Comparison of ENCODE assay signal across 24 cellular contexts in the genomic region with DNA sequence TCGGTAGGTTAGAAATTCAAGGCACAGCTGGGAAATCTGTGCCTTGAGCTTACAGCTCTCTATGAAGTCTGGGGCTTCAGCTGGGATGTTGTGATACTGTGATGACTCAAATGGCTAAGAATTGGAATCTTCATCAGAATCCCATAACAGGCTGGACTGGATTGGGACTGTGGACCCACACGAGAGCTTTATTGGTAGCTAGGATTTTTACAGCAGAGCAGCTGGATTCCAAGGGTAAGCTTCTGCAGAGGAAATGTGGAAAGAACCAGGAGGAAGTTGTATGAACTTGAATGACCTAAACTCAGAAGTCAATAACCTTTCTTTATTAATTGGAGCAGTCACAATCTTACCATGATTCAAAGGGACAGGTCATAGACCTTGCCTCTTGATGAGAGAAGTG.
A peak's percentile ranks its signal among the peaks of the same experiment; 100 is the strongest.
DNase-seq lines count a peak whose midpoint lies in the region; ATAC-seq, FAIRE-seq and TF ChIP-seq lines count a peak whose summit lies in the region.
"Had no signal": no experiment of that assay in that cellular context is flagged by ENCODE, and none has a peak within 500 bp of the region (broad histone marks: within the 10 kb centered on the region; RNA-seq: fewer than 3 reads in every experiment).

No MANE protein-coding gene starts in this region.

- peaks cover 8% of the 10 kb centered on the region for H3K4me1 Mint-ChIP-seq in astrocyte (ENCODE audit: low read depth, unreplicated experiment)
- H3K4me1 Mint-ChIP-seq: activated CD4-positive, alpha-beta T cell treated with anti-CD3 and anti-CD28 coated beads, Interleukin-2, amount 10 ng/mL, durations not matched to agents 24 days and 14 days; immature natural killer cell; neural progenitor cell; T-cell had no signal

- no peaks in the 10 kb centered on the region for H3K27me3 ChIP-seq in liver (ENCODE audit: control insufficient read depth in 4 of 4, insufficient read depth in 4 of 4, low read length in 3 of 4)
- no peaks in the 10 kb centered on the region; a peak in 1 of 5 replicates for H3K27me3 ChIP-seq in HepG2 (ENCODE audit: control insufficient read depth in 1 of 2, insufficient read depth in 2 of 2, low read length in 2 of 2)
- peaks cover 3% of the 10 kb centered on the region for H3K27me3 ChIP-seq in astrocyte (ENCODE audit: insufficient read depth, low read length)
- no peaks in the 10 kb centered on the region for H3K27me3 ChIP-seq in foreskin keratinocyte
- H3K27me3 ChIP-seq in heart left ventricle: no peaks in the 10 kb centered on the region
- H3K27me3 ChIP-seq: BLaER1 treated with 17β-estradiol and CSF1 and Interleukin-3, amounts not matched to agents 10 nM and 100 nM; esophagus muscularis mucosa; neural progenitor cell; sigmoid colon; upper lobe of left lung had no signal

- no peaks in the 10 kb centered on the region for H4K20me1 ChIP-seq in HepG2 (ENCODE audit: insufficient read depth, low read length)
- H4K20me1 ChIP-seq in astrocyte (ENCODE audit: insufficient read depth, low read length): no peaks in the 10 kb centered on the region
- H4K20me1 ChIP-seq: BLaER1 treated with 17β-estradiol and CSF1 and Interleukin-3, amounts not matched to agents 10 nM and 100 nM had no signal

- no peak overlapping the region for H3K4me3 ChIP-seq in liver (ENCODE audit: low read depth in 1 of 3, low read length in 3 of 3)
- no peak overlapping the region for H3K4me3 ChIP-seq in HepG2 (replicated peaks in 1 of 3; ENCODE audit: insufficient read depth in 1 of 3, low read depth in 2 of 3, low read length in 3 of 3)
- no peak overlapping the region for H3K4me3 ChIP-seq in astrocyte (ENCODE audit: insufficient read depth, low read depth, low read length)
- no peak overlapping the region for H3K4me3 ChIP-seq in heart left ventricle
- H3K4me3 ChIP-seq: BLaER1 treated with 17β-estradiol and CSF1 and Interleukin-3, amounts not matched to agents 10 nM and 100 nM; esophagus muscularis mucosa; K562; neural progenitor cell; sigmoid colon; upper lobe of left lung had no signal

- WGBS in liver: 77% methylated on average over 2 of the region's 2 CpGs
- WGBS in HepG2 (ENCODE audit: low lambda C conversion rate): 18% methylated on average over 2 of the region's 2 CpGs
- WGBS in heart left ventricle, 4 donors: 74 to 81% (median 77%) methylated on average over 2 of the region's 2 CpGs

- H3K36me3 ChIP-seq in liver (ENCODE audit: control insufficient read depth in 4 of 4, insufficient read depth in 3 of 4, low read depth in 1 of 4, low read length in 3 of 4): no peaks in the 10 kb centered on the region
- H3K36me3 ChIP-seq in HepG2 (replicated peaks in 1 of 2; ENCODE audit: control insufficient read depth in 1 of 2, insufficient read depth in 2 of 2, low read length in 2 of 2): no peaks in the 10 kb centered on the region
- H3K36me3 ChIP-seq in astrocyte (ENCODE audit: insufficient read depth, low read length): no peaks in the 10 kb centered on the region
- no peaks in the 10 kb centered on the region for H3K36me3 ChIP-seq in heart left ventricle
- H3K36me3 ChIP-seq: BLaER1 treated with 17β-estradiol and CSF1 and Interleukin-3, amounts not matched to agents 10 nM and 100 nM; esophagus muscularis mucosa; neural progenitor cell; sigmoid colon; upper lobe of left lung had no signal

- TF ChIP-seq CTCF in liver (IDR thresholded peaks at IDR 0.05; ENCODE audit: low read depth, low read length, missing input control) (no peak), HepG2 (CRISPR knock-in tag; IDR thresholded peaks at IDR 0.05) (no peak), astrocyte (IDR thresholded peaks at IDR 0.05; ENCODE audit: insufficient read depth, low read depth, low read length) (no peak), foreskin keratinocyte (conservative IDR thresholded peaks at IDR 0.05) (no peak), heart left ventricle (IDR thresholded peaks at IDR 0.05) (no peak), D721Med (IDR thresholded peaks at IDR 0.05; ENCODE audit: insufficient read depth, missing control alignments) (no peak)

- H3K9ac ChIP-seq in liver (ENCODE audit: low read depth in 1 of 2, low read length in 2 of 2): no peak overlapping the region
- H3K9ac ChIP-seq in HepG2 (ENCODE audit: insufficient read depth, low read depth, low read length): no peak overlapping the region
- no peak overlapping the region for H3K9ac ChIP-seq in astrocyte (ENCODE audit: low read length)
- H3K9ac ChIP-seq: BLaER1 treated with 17β-estradiol and CSF1 and Interleukin-3, amounts not matched to agents 10 nM and 100 nM; neural progenitor cell had no signal

- H2AFZ ChIP-seq in HepG2 (ENCODE audit: low read length): no peak overlapping the region
- no peak overlapping the region for H2AFZ ChIP-seq in astrocyte (ENCODE audit: low read depth, low read length)
- H2AFZ ChIP-seq: neural progenitor cell had no signal

- BruUV-seq in HepG2 (replicated peaks; lab: Mats Ljungman, UMichigan): no TSS peak

- H3K4me3 Mint-ChIP-seq in astrocyte (ENCODE audit: unreplicated experiment): no peak overlapping the region
- H3K4me3 Mint-ChIP-seq: activated CD4-positive, alpha-beta T cell treated with anti-CD3 and anti-CD28 coated beads, Interleukin-2, amount 10 ng/mL, durations not matched to agents 24 days and 14 days; activated T-helper 1 cell treated with anti-CD3 and anti-CD28 coated beads, Interleukin-12 subunit alpha, Interleukin-12 subunit beta, Interleukin-2, Interleukin-4 antibody, amounts not matched to agents 30 ng/mL and 10 ng/mL and 1 ng/mL, durations not matched to agents 14 hours and 24 hours and 36 hours; immature natural killer cell; neural progenitor cell; T-cell had no signal

- ATAC-seq in HepG2 (no peak), foreskin keratinocyte (peak; percentile 62), left cardiac atrium (no peak), heart left ventricle (no peak)
- ATAC-seq: activated naive CD4-positive, alpha-beta T cell treated with anti-CD3 and anti-CD28 coated beads, Interleukin-2, amount 50 U/mL, for 72 hours; K562; T-cell had no signal

- no peaks in the 10 kb centered on the region for H3K27me3 Mint-ChIP-seq in astrocyte (ENCODE audit: low read depth, unreplicated experiment)
- H3K27me3 Mint-ChIP-seq: activated CD4-positive, alpha-beta T cell treated with anti-CD3 and anti-CD28 coated beads, Interleukin-2, amount 10 ng/mL, durations not matched to agents 24 days and 14 days; T-cell had no signal

- CTCF ChIA-PET in HepG2 (lab: Yijun Ruan, JAX; ENCODE audit: low intra/inter-chr PET ratio, low total read pairs): no interaction called here

- H3K4me1 ChIP-seq in liver (ENCODE audit: control insufficient read depth in 4 of 4, insufficient read depth in 4 of 4, low read length in 3 of 4) (no peaks in the 10 kb centered on the region), HepG2 (ENCODE audit: insufficient read depth, low read length) (no peaks in the 10 kb centered on the region), astrocyte (ENCODE audit: insufficient read depth, low read length) (no peaks in the 10 kb centered on the region), foreskin keratinocyte (no peaks in the 10 kb centered on the region), heart left ventricle (no peaks in the 10 kb centered on the region)
- H3K4me1 ChIP-seq: esophagus muscularis mucosa, neural progenitor cell, sigmoid colon, upper lobe of left lung had no signal

- H3K27ac Mint-ChIP-seq in astrocyte (ENCODE audit: unreplicated experiment): peak overlapping the region; percentile 17
- H3K27ac Mint-ChIP-seq: activated CD4-positive, alpha-beta T cell treated with anti-CD3 and anti-CD28 coated beads, Interleukin-2, amount 10 ng/mL, durations not matched to agents 24 days and 14 days; activated naive CD4-positive, alpha-beta T cell treated with anti-CD3 and anti-CD28 coated beads, Interleukin-2, amount 50 U/mL, for 72 hours; activated T-helper 1 cell treated with anti-CD3 and anti-CD28 coated beads, Interleukin-12 subunit alpha, Interleukin-12 subunit beta, Interleukin-2, Interleukin-4 antibody, amounts not matched to agents 30 ng/mL and 10 ng/mL and 1 ng/mL, durations not matched to agents 14 hours and 24 hours and 36 hours; immature natural killer cell; neural progenitor cell; T-cell had no signal

- H3K9me3 ChIP-seq in liver (ENCODE audit: control insufficient read depth in 4 of 4, low read length in 3 of 4) (no peaks in the 10 kb centered on the region), HepG2 (ENCODE audit: low read length) (no peaks in the 10 kb centered on the region), astrocyte (ENCODE audit: insufficient read depth, low read depth, low read length) (no peaks in the 10 kb centered on the region), heart left ventricle (no peaks in the 10 kb centered on the region)
- H3K9me3 ChIP-seq: BLaER1 treated with 17β-estradiol and CSF1 and Interleukin-3, amounts not matched to agents 10 nM and 100 nM; esophagus muscularis mucosa; sigmoid colon; upper lobe of left lung had no signal

- FAIRE-seq in HepG2 (lab: Jason Lieb, UNC): no peak
- no peak for FAIRE-seq in astrocyte (lab: Jason Lieb, UNC)
- no peak for FAIRE-seq in urothelium cell line (lab: Jason Lieb, UNC)
- FAIRE-seq in D721Med (lab: Jason Lieb, UNC): no peak
- FAIRE-seq: K562 had no signal

- no peak for TF ChIP-seq RAD21 in liver (IDR thresholded peaks at IDR 0.05)
- no peak for TF ChIP-seq RAD21 in HepG2 (CRISPR knock-in tag; IDR thresholded peaks at IDR 0.05)

- H3K9me3 Mint-ChIP-seq in astrocyte (ENCODE audit: unreplicated experiment): peaks cover 1% of the 10 kb centered on the region
- H3K9me3 Mint-ChIP-seq: activated CD4-positive, alpha-beta T cell treated with anti-CD3 and anti-CD28 coated beads, Interleukin-2, amount 10 ng/mL, durations not matched to agents 24 days and 14 days had no signal

- no peak for TF ChIP-seq POLR2A in HepG2 (IDR thresholded peaks at IDR 0.05; ENCODE audit: insufficient read depth in 1 of 2, low read depth in 2 of 2, low read length in 2 of 2)
- no peak for TF ChIP-seq POLR2A in heart left ventricle (IDR thresholded peaks at IDR 0.05)

- H3K27ac ChIP-seq in liver (ENCODE audit: low read depth in 1 of 2, low read length in 2 of 2) (no peak overlapping the region), HepG2 (ENCODE audit: extremely low read length, insufficient read depth, low read length) (no peak overlapping the region), astrocyte (ENCODE audit: low read depth, low read length) (no peak overlapping the region), foreskin keratinocyte (no peak overlapping the region), heart left ventricle (no peak overlapping the region)
- H3K27ac ChIP-seq: esophagus muscularis mucosa, neural progenitor cell, sigmoid colon, upper lobe of left lung had no signal

- POLR2A ChIA-PET in HepG2 (lab: Yijun Ruan, JAX): no interaction called here

- H3K36me3 Mint-ChIP-seq in astrocyte (ENCODE audit: low read depth, unreplicated experiment): no peaks in the 10 kb centered on the region
- H3K36me3 Mint-ChIP-seq: immature natural killer cell, neural progenitor cell, T-cell had no signal

- H3K79me2 ChIP-seq in HepG2 (ENCODE audit: insufficient read depth, low read length): no peaks in the 10 kb centered on the region
- no peaks in the 10 kb centered on the region for H3K79me2 ChIP-seq in astrocyte (ENCODE audit: insufficient read depth, low read length)

- H3K4me2 ChIP-seq in HepG2 (ENCODE audit: low read depth, low read length) (no peak overlapping the region), astrocyte (ENCODE audit: low read length) (no peak overlapping the region)
- H3K4me2 ChIP-seq: neural progenitor cell had no signal

- DNase-seq in HepG2 (ENCODE audit: low spot score) (no peak), astrocyte (ENCODE audit: low read depth) (peak; percentile 4), foreskin keratinocyte (peak in 1 of 2 donors; percentile 21), urothelium cell line (ENCODE audit: low spot score) (peak; percentile 23), left cardiac atrium (no peak), heart left ventricle (no peak), D721Med (ENCODE audit: insufficient read length, low spot score) (no peak)
- DNase-seq: 8988T; activated CD4-positive, alpha-beta T cell treated with anti-CD3 and anti-CD28 coated beads, Interleukin-2, amount 10 ng/mL, durations not matched to agents 24 days and 14 days; effector CD4-positive, alpha-beta T cell; H7; head of caudate nucleus; immature natural killer cell; NCI-H748 treated with DMSO at 0.1 percent for 48 hours; sigmoid colon; T-cell; upper lobe of left lung had no signal

- in situ Hi-C loops in HepG2 (cut with HindIII; ENCODE audit: extremely low pct_ligation_motif_present, low pct_unique_long_range_greater_than_20kb): no loop called here

- intact Hi-C loops in HepG2 (cut with micrococcal nuclease; ENCODE audit: unreplicated experiment) (no loop called here), left cardiac atrium (cut with DNase I) (no loop called here), heart left ventricle (cut with DNase I) (no loop called here)

- TF ChIP-seq EP300 in HepG2 (IDR thresholded peaks at IDR 0.05; ENCODE audit: low read depth in 2 of 2, low read length in 2 of 2) (no peak), HepG2 (CRISPR knock-in tag; IDR thresholded peaks at IDR 0.05; ENCODE audit: borderline replicate concordance) (no peak)

Comparison
In these comparisons a context has a peak if more than half of its experiments do, and no peak if none do; other contexts are left out.
1. DNase-seq: peak in astrocyte (single experiment) and urothelium cell line (single experiment); none in HepG2 (single experiment), left cardiac atrium (single experiment), heart left ventricle (0 of 5) and D721Med (single experiment).